8 cellular contexts compared by ENCODE assay signal in the genomic region with DNA sequence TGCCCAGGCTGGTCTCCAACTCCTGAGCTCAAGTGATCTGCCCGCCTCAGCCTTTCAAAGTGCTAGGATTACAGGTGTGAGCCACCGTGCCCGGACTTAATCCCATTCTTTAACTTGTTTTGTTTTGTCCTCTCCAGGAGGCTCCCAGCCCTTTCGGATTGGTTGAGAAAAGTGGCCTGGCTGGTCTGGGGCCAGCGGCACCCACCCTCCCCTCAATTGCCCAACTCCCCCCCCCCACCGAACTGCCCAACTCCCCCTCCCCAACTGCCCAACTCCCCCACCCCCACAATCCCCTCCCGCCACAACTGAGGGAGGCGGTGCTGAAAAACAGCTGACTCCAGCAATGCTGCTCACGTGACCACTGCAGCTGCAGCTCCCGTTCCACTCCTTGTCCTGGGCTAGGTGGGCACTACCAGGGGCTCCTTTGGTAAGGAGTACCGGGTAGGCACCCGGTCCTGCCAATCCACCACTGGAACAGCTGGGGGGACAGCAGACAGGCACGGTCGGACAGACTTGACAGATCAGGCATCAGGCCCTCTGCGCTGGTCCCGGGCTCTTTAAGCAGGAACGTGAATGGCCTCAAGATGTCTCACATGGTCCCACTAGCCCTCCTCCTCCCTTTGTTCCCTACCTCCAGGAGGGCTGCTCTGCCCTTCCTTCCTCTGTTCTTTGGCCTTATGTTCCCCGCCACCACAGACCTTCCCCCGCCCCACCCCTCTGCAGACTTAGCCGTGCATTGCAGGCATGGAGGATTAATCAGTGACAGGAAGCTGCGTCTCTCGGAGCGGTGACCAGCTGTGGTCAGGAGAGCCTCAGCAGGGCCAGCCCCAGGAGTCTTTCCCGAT. TPM values are rescaled to one million over a fixed set of nuclear protein-coding genes. Genes with fewer than 3 reads are reported as not detected.
DNase-seq lines count a peak whose midpoint lies in the region; ATAC-seq and TF ChIP-seq lines count a peak whose summit lies in the region.

Gene TCN2, plus strand, starts transcription at position 720 of the 845 bp plus-strand sequence. CDS start 158 bp downstream, outside the sequence.

- TF ChIP-seq POLR2A in heart left ventricle (IDR thresholded peaks at IDR 0.05) = peak in 1 of 2 donors; percentile 40

- H3K27me3 ChIP-seq in OCI-LY3 (ENCODE audit: low read depth, low read length) (no peaks in the 10 kb centered on the region), heart left ventricle (no peaks in the 10 kb centered on the region), osteoblast (ENCODE audit: insufficient read depth, low read length) (no peaks in the 10 kb centered on the region)

- H3K4me1 ChIP-seq in ES-I3 (ENCODE audit: insufficient read depth, low read length) (peaks cover 23% of the 10 kb centered on the region), OCI-LY3 (ENCODE audit: low read length) (peaks cover 49% of the 10 kb centered on the region), heart left ventricle (peaks cover 0 to 58% (median 34%) of the 10 kb centered on the region in 12 donors), osteoblast (ENCODE audit: insufficient read depth, low read length) (peaks cover 31% of the 10 kb centered on the region)

- TF ChIP-seq CTCF in OCI-LY3 (IDR thresholded peaks at IDR 0.05; ENCODE audit: low read depth, low read length) (no peak), heart left ventricle (IDR thresholded peaks at IDR 0.05) (no peak), osteoblast (IDR thresholded peaks at IDR 0.05; ENCODE audit: extremely low read depth, low read depth, low read length) (no peak)

- peak; percentile 72 to 80 (median 77) for DNase-seq in heart left ventricle
- DNase-seq in osteoblast (ENCODE audit: insufficient read length, low spot score, missing footprints) = peak; percentile 86

- H3K79me2 ChIP-seq in OCI-LY3 (ENCODE audit: low read length) = no peaks in the 10 kb centered on the region
- no peaks in the 10 kb centered on the region for H3K79me2 ChIP-seq in osteoblast (ENCODE audit: insufficient read depth, low read length)

- peak within 1 kb of the TSS; percentile 89 for H3K4me3 ChIP-seq in OCI-LY3 (ENCODE audit: low read length)
- H3K4me3 ChIP-seq in heart left ventricle = peak within 1 kb of the TSS; percentile 30 to 80 (median 66)
- peak within 1 kb of the TSS; percentile 91 for H3K4me3 ChIP-seq in osteoblast (ENCODE audit: insufficient read depth, low read length)

- H3K9ac ChIP-seq in ES-I3 (ENCODE audit: low read depth, low read length) (peak within 1 kb of the TSS; percentile 74), OCI-LY3 (ENCODE audit: low read length) (peak within 1 kb of the TSS; percentile 66)

- intact Hi-C loops in heart left ventricle (cut with DNase I) = loop anchor here in 4 of 10 donors (10.0 kb wide), 3 partner anchors 182 to 888 kb away; partner anchors contain the start of genes MTFP1 (in 2 of the 4), PIK3IP1 (in 1 of the 4) and SFI1 (in 1 of the 4)

- peak within 1 kb of the TSS; percentile 93 for H3K4me2 ChIP-seq in OCI-LY3 (ENCODE audit: low read length)
- peak within 1 kb of the TSS; percentile 100 for H3K4me2 ChIP-seq in osteoblast (ENCODE audit: insufficient read depth, low read length)

- H3K36me3 ChIP-seq in ES-I3 (ENCODE audit: insufficient read depth, low read length) = peaks cover 3% of the 10 kb centered on the region; the same call in 1 of the 2 replicates
- H3K36me3 ChIP-seq in OCI-LY3 (replicated peaks; ENCODE audit: low read depth, low read length) = no peaks in the 10 kb centered on the region
- H3K36me3 ChIP-seq in heart left ventricle = peaks cover 0 to 11% (median 0%) of the 10 kb centered on the region in 9 donors
- H3K36me3 ChIP-seq in osteoblast (ENCODE audit: insufficient read depth, low read length) = no peaks in the 10 kb centered on the region

- H3K27ac ChIP-seq in OCI-LY3 (ENCODE audit: low read length) = no peak within 1 kb of the TSS
- peak within 1 kb of the TSS; percentile 11 for H3K27ac ChIP-seq in angular gyrus (ENCODE audit: low read depth, low read length)
- peak within 1 kb of the TSS; percentile 45 to 89 (median 80) for H3K27ac ChIP-seq in heart left ventricle
- peak within 1 kb of the TSS; percentile 63 for H3K27ac ChIP-seq in osteoblast (ENCODE audit: low read depth, low read length)

- H2AFZ ChIP-seq in OCI-LY3 (ENCODE audit: low read depth, low read length) (peak within 1 kb of the TSS; percentile 99), osteoblast (ENCODE audit: low read length) (peak within 1 kb of the TSS; percentile 100)

- 1% methylated on average over 11 to 24 of the region's 24 CpGs for WGBS in heart left ventricle, 4 donors

- H4K20me1 ChIP-seq in OCI-LY3 (ENCODE audit: insufficient read depth, low read length) (no peaks in the 10 kb centered on the region), osteoblast (ENCODE audit: insufficient read depth, low read length) (no peaks in the 10 kb centered on the region)

- H3K9me3 ChIP-seq in ES-I3 (ENCODE audit: control insufficient read depth, insufficient read depth, low read length) (no peaks in the 10 kb centered on the region), OCI-LY3 (ENCODE audit: insufficient read depth, low read length) (no peaks in the 10 kb centered on the region), heart left ventricle (no peaks in the 10 kb centered on the region), osteoblast (ENCODE audit: low read depth, low read length) (no peaks in the 10 kb centered on the region)

- ATAC-seq in HG03378 (IDR thresholded peaks at IDR 0.05; ENCODE audit: unreplicated experiment) (peak; percentile 40), heart left ventricle (peak; percentile 81 to 90 (median 85)), HG02763 (IDR thresholded peaks at IDR 0.05; ENCODE audit: unreplicated experiment) (no peak), HG03108 (IDR thresholded peaks at IDR 0.05; ENCODE audit: unreplicated experiment) (no peak)

RNA-seq across cellular contexts. Expression of gene TCN2, which starts in this region (rescaled TPM):
- total RNA-seq in heart left ventricle = 10 to 100 TPM; 11.2 to 69.9 (median 19.5) TPM
- polyA plus RNA-seq in heart left ventricle = 10 to 100 TPM; 11.0 to 19.2 TPM
- total RNA-seq in osteoblast = 13.6 and 18.8 TPM in 2 replicates

Comparison
In these comparisons a context has a peak if more than half of its experiments do, and no peak if none do; other contexts are left out.
1. ATAC-seq: peak in HG03378 (single experiment) and heart left ventricle (4 of 4); none in HG02763 (single experiment) and HG03108 (single experiment).
2. Peak in every context shown above with its lines, with median percentiles within 50 percentile points of each other: H3K4me3 ChIP-seq.